ENCODE assay signal across 8 cellular contexts in genomic region chr3:172512363-172512762, GRCh38. TPM values are rescaled to one million over a fixed set of nuclear protein-coding genes. Genes with fewer than 3 reads are reported as not detected.
DNase-seq lines count a peak whose midpoint lies in the region; ATAC-seq lines count a peak whose summit lies in the region.

No MANE protein-coding gene starts in this region.

- peak; percentile 68 for ATAC-seq in GM21367 (IDR thresholded peaks at IDR 0.05; ENCODE audit: unreplicated experiment)
- peak; percentile 90 to 93 for ATAC-seq in stimulated activated naive B cell treated with anti-CD40 and anti-IgM and Interleukin-4, amounts not matched to agents 10 μg/mL and 1 μg/mL and 100 μg/mL, for 72 hours (replicated peaks)

- H3K9me3 Mint-ChIP-seq in IgD-negative memory B cell (no peaks in the 10 kb centered on the region), immature natural killer cell (no peaks in the 10 kb centered on the region)
- peaks cover 0 to 4% of the 10 kb centered on the region in 2 donors for H3K9me3 Mint-ChIP-seq in stimulated activated naive B cell treated with anti-CD40 and anti-IgM and Interleukin-4, amounts not matched to agents 10 μg/mL and 1 μg/mL and 100 μg/mL, for 72 hours

- peak overlapping the region; percentile 6 to 50 (median 47) for H3K27ac Mint-ChIP-seq in IgD-negative memory B cell
- peak overlapping the region; percentile 38 to 90 (median 87) for H3K27ac Mint-ChIP-seq in immature natural killer cell
- peak overlapping the region; percentile 65 for H3K27ac Mint-ChIP-seq in stimulated activated naive B cell treated with anti-CD40 and anti-IgM and Interleukin-4, amounts not matched to agents 10 μg/mL and 1 μg/mL and 100 μg/mL, for 72 hours

- H3K36me3 Mint-ChIP-seq in IgD-negative memory B cell (peaks cover 23% of the 10 kb centered on the region), immature natural killer cell (peaks cover 62 to 68% (median 66%) of the 10 kb centered on the region in 3 donors)
- H3K36me3 Mint-ChIP-seq in stimulated activated naive B cell treated with anti-CD40 and anti-IgM and Interleukin-4, amounts not matched to agents 10 μg/mL and 1 μg/mL and 100 μg/mL, for 72 hours = peaks cover 11 to 30% of the 10 kb centered on the region in 2 donors

- no peak overlapping the region for H3K9ac ChIP-seq in BLaER1

- no peaks in the 10 kb centered on the region for H3K27me3 Mint-ChIP-seq in IgD-negative memory B cell
- H3K27me3 Mint-ChIP-seq in immature natural killer cell (ENCODE audit: low read depth in 3 of 3) = no peaks in the 10 kb centered on the region
- H3K27me3 Mint-ChIP-seq in stimulated activated naive B cell treated with anti-CD40 and anti-IgM and Interleukin-4, amounts not matched to agents 10 μg/mL and 1 μg/mL and 100 μg/mL, for 72 hours = no peaks in the 10 kb centered on the region

- H3K27me3 ChIP-seq in BLaER1 = no peaks in the 10 kb centered on the region

- H3K4me1 Mint-ChIP-seq in IgD-negative memory B cell (peaks cover 42 to 57% (median 48%) of the 10 kb centered on the region in 3 donors), immature natural killer cell (peaks cover 62 to 72% of the 10 kb centered on the region in 2 donors)
- H3K4me1 Mint-ChIP-seq in stimulated activated naive B cell treated with anti-CD40 and anti-IgM and Interleukin-4, amounts not matched to agents 10 μg/mL and 1 μg/mL and 100 μg/mL, for 72 hours = peaks cover 37 to 67% of the 10 kb centered on the region in 2 donors

- no peak overlapping the region for H3K4me3 ChIP-seq in BLaER1

- peak overlapping the region; percentile 75 for H3K4me2 ChIP-seq in BLaER1

- no peaks in the 10 kb centered on the region for H4K20me1 ChIP-seq in BLaER1

- peak overlapping the region; percentile 32; the same call in 1 of the 2 replicates for H3K27ac ChIP-seq in BLaER1

- H3K9me3 ChIP-seq in BLaER1 = peaks cover 10% of the 10 kb centered on the region

- peak; percentile 48 for DNase-seq in activated T-cell treated with anti-CD3 and anti-CD28 coated beads, Interleukin-2, amount 50 U/mL, for 1 hour
- DNase-seq in immature natural killer cell (peak in 1 of 3 donors; percentile 22), D341Med (ENCODE audit: low spot score) (no peak), NCI-H187 treated with DMSO at 0.1 percent for 48 hours (lab: John Stamatoyannopoulos, UW) (no peak)
- peak; percentile 57 for DNase-seq in stimulated activated naive B cell treated with anti-CD40 and anti-IgM and Interleukin-4, amounts not matched to agents 10 μg/mL and 1 μg/mL and 100 μg/mL, for 72 hours

- peaks cover 28% of the 10 kb centered on the region for H3K4me1 ChIP-seq in BLaER1

- H3K4me3 Mint-ChIP-seq in IgD-negative memory B cell = peak overlapping the region in 3 of 4 donors; percentile 5 to 91 (median 79)
- peak overlapping the region; percentile 41 to 82 (median 67) for H3K4me3 Mint-ChIP-seq in immature natural killer cell
- peak overlapping the region; percentile 74 to 78 for H3K4me3 Mint-ChIP-seq in stimulated activated naive B cell treated with anti-CD40 and anti-IgM and Interleukin-4, amounts not matched to agents 10 μg/mL and 1 μg/mL and 100 μg/mL, for 72 hours

- H3K36me3 ChIP-seq in BLaER1 = no peaks in the 10 kb centered on the region

RNA-seq across cellular contexts. Expression of gene TNFSF10, which starts 10.9 kb away (rescaled TPM):
- polyA plus RNA-seq in IgD-negative memory B cell (33.5 TPM), immature natural killer cell (10 to 100 TPM; 30.8 to 49.7 (median 44.6) TPM)

Comparison
In these comparisons a context has a peak if more than half of its experiments do, and no peak if none do; other contexts are left out.
1. DNase-seq: peak in activated T-cell treated with anti-CD3 and anti-CD28 coated beads, Interleukin-2, amount 50 U/mL, for 1 hour (single experiment) and stimulated activated naive B cell treated with anti-CD40 and anti-IgM and Interleukin-4, amounts not matched to agents 10 μg/mL and 1 μg/mL and 100 μg/mL, for 72 hours (single experiment); none in D341Med (single experiment) and NCI-H187 treated with DMSO at 0.1 percent for 48 hours (single experiment).
2. Peak in every context shown above with its lines, with median percentiles within 50 percentile points of each other: H3K27ac Mint-ChIP-seq and H3K4me3 Mint-ChIP-seq.